In genomic region chr6:20437639-20438038, GRCh38 we compare ENCODE assay signal across 15 cellular contexts. TPM values are rescaled to one million over a fixed set of nuclear protein-coding genes. Genes with fewer than 3 reads are reported as not detected.
DNase-seq lines count a peak whose midpoint lies in the region; ATAC-seq and TF ChIP-seq lines count a peak whose summit lies in the region.
"Had no signal": no experiment of that assay in that cellular context is flagged by ENCODE, and none has a peak within 500 bp of the region (broad histone marks: within the 10 kb centered on the region; RNA-seq: fewer than 3 reads in every experiment).

No MANE protein-coding gene starts in this region.

- H2AFZ ChIP-seq in GM23338 = no peak overlapping the region
- no peak overlapping the region for H2AFZ ChIP-seq in neural progenitor cell (replicated peaks)

- peaks cover 41% of the 10 kb centered on the region for H3K36me3 Mint-ChIP-seq in GM23338 (ENCODE audit: low read depth)
- peaks cover 30% of the 10 kb centered on the region for H3K36me3 Mint-ChIP-seq in WTC11
- H3K36me3 Mint-ChIP-seq in neural progenitor cell = peaks cover 49% of the 10 kb centered on the region
- peaks cover 32% of the 10 kb centered on the region for H3K36me3 Mint-ChIP-seq in MCF 10A (ENCODE audit: insufficient read depth, unreplicated experiment)

- no peak overlapping the region for H3K4me3 ChIP-seq in DOHH2 (ENCODE audit: low read length)
- H3K4me3 ChIP-seq in GM23338 = no peak overlapping the region
- no peak overlapping the region for H3K4me3 ChIP-seq in neural progenitor cell
- H3K4me3 ChIP-seq in H7 (ENCODE audit: insufficient read depth, low read depth, low read length) = no peak overlapping the region
- H3K4me3 ChIP-seq: BLaER1 treated with 17β-estradiol and CSF1 and Interleukin-3, amounts not matched to agents 10 nM and 100 nM; HAP-1; K562 had no signal

- H3K36me3 ChIP-seq in DOHH2 (ENCODE audit: control insufficient read depth, low read length) (peaks cover 60% of the 10 kb centered on the region), GM23338 (ENCODE audit: insufficient read depth) (no peaks in the 10 kb centered on the region), neural progenitor cell (no peaks in the 10 kb centered on the region), H7 (replicated peaks; ENCODE audit: control insufficient read depth, insufficient read depth, low read length) (peaks cover 1% of the 10 kb centered on the region)

- no peaks in the 10 kb centered on the region for H3K27me3 ChIP-seq in DOHH2 (ENCODE audit: control insufficient read depth, low read length)
- H3K27me3 ChIP-seq in GM23338 (ENCODE audit: insufficient read depth) = no peaks in the 10 kb centered on the region
- H3K27me3 ChIP-seq in neural progenitor cell = no peaks in the 10 kb centered on the region
- H3K27me3 ChIP-seq in H7 (ENCODE audit: control insufficient read depth, insufficient read depth, low read length) = no peaks in the 10 kb centered on the region
- H3K27me3 ChIP-seq: BLaER1 treated with 17β-estradiol and CSF1 and Interleukin-3, amounts not matched to agents 10 nM and 100 nM had no signal

- no peak for TF ChIP-seq CTCF in DOHH2 (IDR thresholded peaks at IDR 0.05; ENCODE audit: low read depth, low read length, poor library complexity, severe bottlenecking)
- TF ChIP-seq CTCF in GM23338 (conservative IDR thresholded peaks at IDR 0.05; ENCODE audit: low read depth in 2 of 2) = no peak
- no peak for TF ChIP-seq CTCF in WTC11 (IDR thresholded peaks at IDR 0.05)
- no peak for TF ChIP-seq CTCF in neural progenitor cell (IDR thresholded peaks at IDR 0.05)
- no peak for TF ChIP-seq CTCF in MCF 10A (IDR thresholded peaks at IDR 0.05; ENCODE audit: unreplicated experiment)

- H3K27ac Mint-ChIP-seq in GM23338 = no peak overlapping the region
- H3K27ac Mint-ChIP-seq in WTC11 = peak overlapping the region; percentile 44; the same call in 1 of the 2 replicates
- no peak overlapping the region for H3K27ac Mint-ChIP-seq in neural progenitor cell
- H3K27ac Mint-ChIP-seq in MCF 10A (ENCODE audit: low read depth, unreplicated experiment) = no peak overlapping the region
- H3K27ac Mint-ChIP-seq: B cell; CD8-positive, alpha-beta T cell had no signal

- DNase-seq in GM23338 (ENCODE audit: low spot score) = no peak
- no peak for DNase-seq in WTC11 (ENCODE audit: low spot score)
- DNase-seq in neural progenitor cell (ENCODE audit: low spot score) = no peak
- DNase-seq in H7 = no peak
- DNase-seq in MCF 10A (ENCODE audit: unreplicated experiment) = no peak
- DNase-seq: Calu3; CD8-positive, alpha-beta T cell; GDM1; IMR-90 had no signal

- peaks cover 24% of the 10 kb centered on the region for H3K4me1 ChIP-seq in DOHH2 (ENCODE audit: control insufficient read depth, low read length)
- peaks cover 18% of the 10 kb centered on the region for H3K4me1 ChIP-seq in GM23338 (ENCODE audit: insufficient read depth)
- peaks cover 23% of the 10 kb centered on the region for H3K4me1 ChIP-seq in neural progenitor cell

- POLR2A ChIA-PET in WTC11 (lab: Charles Lee) = interaction anchor here (0.6 kb wide), 1 partner anchor 35 kb away, joined by 5 read pairs; no protein-coding TSS in a partner anchor
- POLR2A ChIA-PET in MCF 10A (lab: Yijun Ruan, JAX) = interaction anchor here (0.7 to 1.8 kb wide), 2 partner anchors 10 to 85 kb away, joined by 3 to 5 read pairs; no protein-coding TSS in a partner anchor

- H4K20me1 ChIP-seq in DOHH2 (ENCODE audit: control insufficient read depth, insufficient read depth, low read depth, low read length) (peaks cover 21% of the 10 kb centered on the region), GM23338 (replicated peaks; ENCODE audit: insufficient read depth) (peaks cover 21% of the 10 kb centered on the region; the same call in 1 of the 2 replicates), neural progenitor cell (ENCODE audit: low read depth) (peaks cover 28% of the 10 kb centered on the region)

- no peak for ATAC-seq in GM23338
- no peak for ATAC-seq in WTC11
- ATAC-seq in HG03469 (IDR thresholded peaks at IDR 0.05; ENCODE audit: unreplicated experiment) = no peak
- ATAC-seq: CD8-positive, alpha-beta T cell; K562 had no signal

- H3K4me2 ChIP-seq in DOHH2 (ENCODE audit: low read length) (peak overlapping the region; percentile 37), GM23338 (peak overlapping the region; percentile 40), neural progenitor cell (no peak overlapping the region)
- H3K4me2 ChIP-seq: BLaER1 treated with 17β-estradiol and CSF1 and Interleukin-3, amounts not matched to agents 10 nM and 100 nM had no signal

- H3K4me3 Mint-ChIP-seq in GM23338 = no peak overlapping the region
- H3K4me3 Mint-ChIP-seq in WTC11 = no peak overlapping the region
- H3K4me3 Mint-ChIP-seq in neural progenitor cell = no peak overlapping the region
- no peak overlapping the region for H3K4me3 Mint-ChIP-seq in MCF 10A (ENCODE audit: unreplicated experiment)
- H3K4me3 Mint-ChIP-seq: B cell; CD8-positive, alpha-beta T cell had no signal

- peaks cover 91% of the 10 kb centered on the region for H3K79me2 ChIP-seq in DOHH2 (ENCODE audit: control insufficient read depth, low read length)
- H3K79me2 ChIP-seq in GM23338 (replicated peaks; ENCODE audit: insufficient read depth) = peaks cover 100% of the 10 kb centered on the region
- peaks cover 100% of the 10 kb centered on the region for H3K79me2 ChIP-seq in neural progenitor cell (ENCODE audit: low read depth)

- BruUV-seq in MCF 10A (replicated peaks; lab: Mats Ljungman, UMichigan) = no TSS peak

- intact Hi-C loops in MCF 10A (cut with micrococcal nuclease) = no loop called here

- no peak overlapping the region for H3K9ac ChIP-seq in neural progenitor cell
- H3K9ac ChIP-seq: BLaER1 treated with 17β-estradiol and CSF1 and Interleukin-3, amounts not matched to agents 10 nM and 100 nM had no signal

- H3K4me1 Mint-ChIP-seq in GM23338 (peaks cover 26% of the 10 kb centered on the region), WTC11 (peaks cover 40% of the 10 kb centered on the region), neural progenitor cell (peaks cover 2% of the 10 kb centered on the region), MCF 10A (ENCODE audit: insufficient read depth, unreplicated experiment) (no peaks in the 10 kb centered on the region)

- no peaks in the 10 kb centered on the region for H3K9me3 ChIP-seq in DOHH2 (ENCODE audit: control insufficient read depth, insufficient read depth, low read length)
- H3K9me3 ChIP-seq in neural progenitor cell (ENCODE audit: low read depth) = no peaks in the 10 kb centered on the region
- H3K9me3 ChIP-seq: HAP-1 had no signal

- CTCF ChIA-PET in WTC11 (lab: Charles Lee) (interaction anchor here (1.2 kb wide), 1 partner anchor 33 kb away, joined by 3 read pairs; no protein-coding TSS in a partner anchor), MCF 10A (lab: Yijun Ruan, JAX) (interaction anchor here (0.6 to 1.1 kb wide), 2 partner anchors 13 to 90 kb away, joined by 3 to 4 read pairs; no protein-coding TSS in a partner anchor)

- H3K9me2 ChIP-seq in DOHH2 (replicated peaks; ENCODE audit: control insufficient read depth, low read length) (no peaks in the 10 kb centered on the region), GM23338 (ENCODE audit: insufficient read depth) (no peaks in the 10 kb centered on the region)

- H3K27ac ChIP-seq in DOHH2 (ENCODE audit: low read depth, low read length) = no peak overlapping the region
- H3K27ac ChIP-seq in GM23338 (ENCODE audit: low read depth) = no peak overlapping the region
- H3K27ac ChIP-seq in neural progenitor cell = peak overlapping the region; percentile 17
- H3K27ac ChIP-seq: BLaER1 treated with 17β-estradiol and CSF1 and Interleukin-3, amounts not matched to agents 10 nM and 100 nM had no signal

- H3F3A ChIP-seq in DOHH2 (ENCODE audit: control insufficient read depth, insufficient read depth) (no peaks in the 10 kb centered on the region), GM23338 (replicated peaks; ENCODE audit: low read depth) (no peaks in the 10 kb centered on the region), neural progenitor cell (ENCODE audit: low read depth) (no peaks in the 10 kb centered on the region)

- H3K9me3 Mint-ChIP-seq in GM23338 (no peaks in the 10 kb centered on the region), WTC11 (no peaks in the 10 kb centered on the region), neural progenitor cell (peaks cover 3% of the 10 kb centered on the region), MCF 10A (ENCODE audit: unreplicated experiment) (no peaks in the 10 kb centered on the region)
- H3K9me3 Mint-ChIP-seq: CD8-positive, alpha-beta T cell had no signal

- peaks cover 3% of the 10 kb centered on the region for H3K27me3 Mint-ChIP-seq in GM23338 (ENCODE audit: insufficient read depth, low read depth, poor library complexity)
- H3K27me3 Mint-ChIP-seq in WTC11 (ENCODE audit: low read depth) = no peaks in the 10 kb centered on the region
- H3K27me3 Mint-ChIP-seq in neural progenitor cell (ENCODE audit: insufficient read depth, low read depth) = no peaks in the 10 kb centered on the region
- no peaks in the 10 kb centered on the region for H3K27me3 Mint-ChIP-seq in MCF 10A (ENCODE audit: insufficient read depth, unreplicated experiment)
- H3K27me3 Mint-ChIP-seq: B cell had no signal

TF ChIP-seq in GM23338, 12 proteins besides CTCF, POLR2A, EP300 and RAD21 (continues in another document):
- TF ChIP-seq STAT1 (IDR thresholded peaks at IDR 0.05; ENCODE audit: unreplicated experiment) = no peak
- no peak for TF ChIP-seq POLR2AphosphoS5 (IDR thresholded peaks at IDR 0.05; ENCODE audit: low read depth)

TF ChIP-seq in WTC11, 78 proteins besides CTCF, POLR2A, EP300 and RAD21 (continues in another document):
- TF ChIP-seq CDX4 (CRISPR knock-in tag; IDR thresholded peaks at IDR 0.05; ENCODE audit: borderline replicate concordance) (no peak), CREM (CRISPR knock-in tag; IDR thresholded peaks at IDR 0.05) (no peak)
- TF ChIP-seq, protein P1, sequence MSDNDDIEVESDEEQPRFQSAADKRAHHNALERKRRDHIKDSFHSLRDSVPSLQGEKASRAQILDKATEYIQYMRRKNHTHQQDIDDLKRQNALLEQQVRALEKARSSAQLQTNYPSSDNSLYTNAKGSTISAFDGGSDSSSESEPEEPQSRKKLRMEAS (CRISPR knock-in tag; IDR thresholded peaks at IDR 0.05) = no peak

RNA-seq across cellular contexts. Expression of gene E2F3, which starts 36.0 kb away (rescaled TPM):
- 33.5 and 37.2 TPM in 2 replicates for total RNA-seq in GM23338 (2014; rRNA removed; shearing (Covaris generic))
- 26.4 and 27.2 TPM in 2 replicates for polyA plus RNA-seq in GM23338 (2016; fragmentation: Nextera tagmentation; extraction: Ambion mirVana)
- total RNA-seq in WTC11 (2021) (29.2 to 30.2 TPM (median 30.0 TPM) in 3 replicates), neural progenitor cell (ENCODE audit: low replicate concordance) (30.2 and 35.7 TPM in 2 replicates), MCF 10A (2022) (18.5 and 18.7 TPM in 2 replicates)
- 12.5 and 16.7 TPM in 2 replicates for total RNA-seq in H7 (2014; rRNA removed; shearing (Covaris generic))
